17 cellular contexts compared by ENCODE assay signal in genomic region chr1:205444300-205444930, GRCh38. TPM values are rescaled to one million over a fixed set of nuclear protein-coding genes. Genes with fewer than 3 reads are reported as not detected.
DNase-seq lines count a peak whose midpoint lies in the region; ATAC-seq and TF ChIP-seq lines count a peak whose summit lies in the region.
"Had no signal": no experiment of that assay in that cellular context is flagged by ENCODE, and none has a peak within 500 bp of the region (broad histone marks: within the 10 kb centered on the region; RNA-seq: fewer than 3 reads in every experiment).

No MANE protein-coding gene starts in this region.

- no peaks in the 10 kb centered on the region for H3K36me3 ChIP-seq in A673 (ENCODE audit: insufficient read depth, low read length, poor library complexity, severe bottlenecking)
- H3K36me3 ChIP-seq in OCI-LY7 (ENCODE audit: insufficient read depth, low read length) = no peaks in the 10 kb centered on the region
- H3K36me3 ChIP-seq: Peyer's patch, upper lobe of left lung had no signal

- CTCF ChIA-PET in A673 (lab: Charles Lee) = interaction anchor here (0.6 to 0.8 kb wide), 3 partner anchors 31 to 67 kb away, joined by 6 to 18 read pairs (median 9); no protein-coding TSS in a partner anchor
- CTCF ChIA-PET in OCI-LY7 (lab: Charles Lee; ENCODE audit: unreplicated experiment) = interaction anchor here (0.5 kb wide), 1 partner anchor 62 kb away, joined by 4 read pairs; no protein-coding TSS in a partner anchor

- no peaks in the 10 kb centered on the region for H3K27me3 ChIP-seq in A673 (replicated peaks; ENCODE audit: insufficient read depth, low read depth, low read length, poor library complexity)
- H3K27me3 ChIP-seq: Peyer's patch, upper lobe of left lung had no signal

- peak; percentile 12 for ATAC-seq in omental fat pad (ENCODE audit: low FRiP score)
- no peak for ATAC-seq in HG02884 (IDR thresholded peaks at IDR 0.05; ENCODE audit: unreplicated experiment)

- H3K4me2 ChIP-seq in OCI-LY7 (ENCODE audit: low read length) = peak overlapping the region; percentile 54

- no peaks in the 10 kb centered on the region for H3K9me3 Mint-ChIP-seq in endothelial cell (ENCODE audit: unreplicated experiment)
- H3K9me3 Mint-ChIP-seq: activated CD4-positive, alpha-beta memory T cell treated with anti-CD3 and anti-CD28 coated beads for 36 hours; T-helper 2 cell treated with Interferon-gamma antibody and Interleukin-4, amounts not matched to agents 5 μg/mL and 100 μg/mL, for 36 hours had no signal

- no peak overlapping the region for H2AFZ ChIP-seq in OCI-LY7 (ENCODE audit: low read length)

- H3K27ac ChIP-seq in A673 (ENCODE audit: low read depth, low read length, poor library complexity, severe bottlenecking) (peak overlapping the region; percentile 94), OCI-LY7 (ENCODE audit: low read depth, low read length, poor library complexity, severe bottlenecking) (no peak overlapping the region)
- H3K27ac ChIP-seq: Peyer's patch had no signal

- DNase-seq in A673 (ENCODE audit: low spot score) = no peak
- DNase-seq in OCI-LY7 (ENCODE audit: low spot score) = no peak
- no peak for DNase-seq in endothelial cell (ENCODE audit: low spot score)
- DNase-seq in omental fat pad (ENCODE audit: low spot score) = no peak
- no peak for DNase-seq in NCI-H1694 treated with DMSO at 0.1 percent for 48 hours (lab: John Stamatoyannopoulos, UW)
- DNase-seq in nucleus accumbens (lab: John Stamatoyannopoulos, UW) = no peak
- DNase-seq in NCI-H82 treated with DMSO at 0.1 percent for 48 hours (lab: John Stamatoyannopoulos, UW; ENCODE audit: unreplicated experiment) = no peak
- DNase-seq: activated CD4-positive, alpha-beta memory T cell treated with anti-CD3 and anti-CD28 coated beads for 36 hours; activated gamma-delta T cell treated with Interleukin-2 at 50 U/mL for 16 hours; central memory CD4-positive, alpha-beta T cell; DMS79; NCI-H1048; NCI-H226; Peyer's patch had no signal

- H3K4me1 Mint-ChIP-seq in endothelial cell (ENCODE audit: unreplicated experiment) = peaks cover 71% of the 10 kb centered on the region

- no peaks in the 10 kb centered on the region for H3K79me2 ChIP-seq in OCI-LY7 (ENCODE audit: insufficient read depth, low read depth, low read length)

- TF ChIP-seq CTCF in A673 (conservative IDR thresholded peaks at IDR 0.05; ENCODE audit: low read depth, low read length) (no peak), OCI-LY7 (conservative IDR thresholded peaks at IDR 0.05; ENCODE audit: low read length) (no peak), endothelial cell (IDR thresholded peaks at IDR 0.05; ENCODE audit: unreplicated experiment) (no peak), omental fat pad (IDR thresholded peaks at IDR 0.05) (no peak)

- no peaks in the 10 kb centered on the region for H4K20me1 ChIP-seq in OCI-LY7 (ENCODE audit: insufficient read depth, low read length)

- H3K9me3 ChIP-seq in A673 (ENCODE audit: low read depth, low read length, poor library complexity, severe bottlenecking) (no peaks in the 10 kb centered on the region), OCI-LY7 (ENCODE audit: low read length) (no peaks in the 10 kb centered on the region)
- H3K9me3 ChIP-seq: Peyer's patch, upper lobe of left lung had no signal

- peaks cover 2% of the 10 kb centered on the region for H3K36me3 Mint-ChIP-seq in endothelial cell (ENCODE audit: low read depth, unreplicated experiment)
- H3K36me3 Mint-ChIP-seq: activated CD4-positive, alpha-beta memory T cell treated with anti-CD3 and anti-CD28 coated beads for 36 hours had no signal

- no peak overlapping the region for H3K4me3 Mint-ChIP-seq in endothelial cell (ENCODE audit: unreplicated experiment)
- H3K4me3 Mint-ChIP-seq: activated CD4-positive, alpha-beta memory T cell treated with anti-CD3 and anti-CD28 coated beads for 36 hours; T-helper 2 cell treated with Interferon-gamma antibody and Interleukin-4, amounts not matched to agents 5 μg/mL and 100 μg/mL, for 36 hours had no signal

- H3K27me3 Mint-ChIP-seq in endothelial cell (ENCODE audit: unreplicated experiment) = peaks cover 8% of the 10 kb centered on the region
- H3K27me3 Mint-ChIP-seq: activated CD4-positive, alpha-beta memory T cell treated with anti-CD3 and anti-CD28 coated beads for 36 hours had no signal

- peak overlapping the region; percentile 30 for H3K4me3 ChIP-seq in A673 (ENCODE audit: low read depth, low read length, poor library complexity, severe bottlenecking)
- peak overlapping the region; percentile 30 for H3K4me3 ChIP-seq in OCI-LY7 (ENCODE audit: low read depth, low read length, poor library complexity, severe bottlenecking)
- H3K4me3 ChIP-seq: upper lobe of left lung had no signal

- no peaks in the 10 kb centered on the region for H3K9me2 ChIP-seq in OCI-LY7 (ENCODE audit: insufficient read depth, low read length)

- peak overlapping the region; percentile 81 for H3K27ac Mint-ChIP-seq in endothelial cell (ENCODE audit: unreplicated experiment)
- H3K27ac Mint-ChIP-seq: activated CD4-positive, alpha-beta memory T cell treated with anti-CD3 and anti-CD28 coated beads for 36 hours; T-helper 2 cell treated with Interferon-gamma antibody and Interleukin-4, amounts not matched to agents 5 μg/mL and 100 μg/mL, for 36 hours had no signal

- POLR2A ChIA-PET in A673 (lab: Charles Lee; ENCODE audit: low non-redundant PET) = no interaction called here
- POLR2A ChIA-PET in OCI-LY7 (lab: Charles Lee) = interaction anchor here (0.6 to 1.0 kb wide), 3 partner anchors 14 to 192 kb away, joined by 3 to 4 read pairs (median 3); no protein-coding TSS in a partner anchor

- BruUV-seq in A673 (replicated peaks; lab: Mats Ljungman, UMichigan) (no TSS peak), OCI-LY7 (replicated peaks; lab: Mats Ljungman, UMichigan) (no TSS peak)

- H3K4me1 ChIP-seq in A673 (ENCODE audit: insufficient read depth, low read length, poor library complexity, severe bottlenecking) (peaks cover 94% of the 10 kb centered on the region), OCI-LY7 (ENCODE audit: insufficient read depth, low read length, poor library complexity, severe bottlenecking) (peaks cover 70% of the 10 kb centered on the region)

- intact Hi-C loops in A673 (cut with micrococcal nuclease; ENCODE audit: unreplicated experiment) = no loop called here
- intact Hi-C loops in OCI-LY7 (cut with micrococcal nuclease; ENCODE audit: unreplicated experiment) = no loop called here

RNA-seq across cellular contexts. Expression of gene BLACAT1, which starts 11.4 kb away (rescaled TPM):
- total RNA-seq in A673 (2021) (0.45 and 2.0 TPM in 2 replicates), OCI-LY7 (2022) (0.29 and 0.48 TPM in 2 replicates), endothelial cell (ENCODE audit: unreplicated experiment) (2.2 TPM), omental fat pad (under 1 TPM in 2 of 4 donors, not detected in 2; 0.36 to 0.65 TPM)
- 0.19 TPM in 1 of 2 replicates, not detected in the other for total RNA-seq in OCI-LY7 (2014; rRNA removed; shearing (Covaris generic))

RNA-seq across cellular contexts. Expression of gene LEMD1, which starts 22.6 kb away (rescaled TPM):
- total RNA-seq in A673 (2021) = 1.5 and 3.4 TPM in 2 replicates
- 0.44 and 0.57 TPM in 2 replicates for total RNA-seq in OCI-LY7 (2014; rRNA removed; shearing (Covaris generic))
- total RNA-seq in OCI-LY7 (2022) = 0.63 TPM in 1 of 2 replicates, not detected in the other
- 3.0 TPM for total RNA-seq in endothelial cell (ENCODE audit: unreplicated experiment)
- 1 to 10 TPM in 1 of 4 donors, not detected in 3; 1.7 TPM for total RNA-seq in omental fat pad
